ENCODE assay signal across 18 cellular contexts in the genomic region with DNA sequence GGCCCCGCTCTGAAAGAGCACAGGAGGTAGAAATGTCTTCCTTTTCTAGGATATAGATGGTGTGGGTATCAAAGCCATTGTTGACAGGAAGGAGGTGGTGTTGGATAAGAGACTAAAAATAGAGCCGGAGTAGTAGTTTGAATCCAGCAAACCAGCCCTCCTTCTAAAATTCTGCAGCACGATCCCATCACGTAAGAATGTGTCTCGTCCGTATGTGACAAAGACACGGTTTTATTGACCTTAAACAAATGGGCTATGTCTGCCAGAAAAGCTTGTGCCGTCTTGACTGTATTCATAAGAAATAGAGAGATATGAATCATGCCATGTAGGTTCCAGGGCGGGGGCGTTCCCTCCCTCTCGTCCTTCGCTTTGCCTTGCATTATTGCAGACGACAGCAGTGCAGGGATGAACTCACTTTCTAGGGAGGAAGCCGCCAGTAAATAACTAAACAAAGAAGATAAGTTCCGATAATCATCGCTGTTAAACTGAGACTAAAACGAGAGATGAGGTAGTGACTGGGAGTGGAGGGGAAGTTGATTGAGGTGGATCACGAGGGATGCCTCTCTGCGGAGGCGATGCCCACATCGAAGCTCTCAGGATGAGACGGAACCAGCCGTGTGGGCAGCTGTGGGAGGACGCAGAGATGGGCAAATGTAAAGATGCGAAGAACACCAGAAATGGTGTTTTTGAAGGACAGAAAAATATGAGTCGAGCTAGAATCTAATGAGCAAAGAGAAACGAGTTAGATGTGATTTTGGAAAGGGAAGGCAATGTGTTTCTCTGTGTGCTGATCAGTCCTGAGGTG. TPM values are rescaled to one million over a fixed set of nuclear protein-coding genes. Genes with fewer than 3 reads are reported as not detected.
A peak's percentile ranks its signal among the peaks of the same experiment; 100 is the strongest.
DNase-seq lines count a peak whose midpoint lies in the region; ATAC-seq and TF ChIP-seq lines count a peak whose summit lies in the region.
"Had no signal": no experiment of that assay in that cellular context is flagged by ENCODE, and none has a peak within 500 bp of the region (broad histone marks: within the 10 kb centered on the region; RNA-seq: fewer than 3 reads in every experiment).

No MANE protein-coding gene starts in this region.

- no peaks in the 10 kb centered on the region for H3K27me3 Mint-ChIP-seq in natural killer cell (ENCODE audit: low read depth in 2 of 2)
- H3K27me3 Mint-ChIP-seq: activated CD8-positive, alpha-beta memory T cell treated with anti-CD3 and anti-CD28 coated beads, Interleukin-2, amount 10 ng/mL, durations not matched to agents 7 days and 5 days; CD8-positive, alpha-beta memory T cell had no signal

- ATAC-seq in PC-3 = peak; percentile 20; the same call in 1 of the 2 replicates
- ATAC-seq in natural killer cell = no peak
- ATAC-seq: activated CD8-positive, alpha-beta memory T cell treated with anti-CD3 and anti-CD28 coated beads, Interleukin-2, amount 10 ng/mL, durations not matched to agents 7 days and 5 days had no signal

- H3K27ac ChIP-seq in PC-3 (ENCODE audit: low read length) = no peak overlapping the region
- H3K27ac ChIP-seq in coronary artery = no peak overlapping the region
- no peak overlapping the region for H3K27ac ChIP-seq in suprapubic skin
- H3K27ac ChIP-seq: colonic mucosa, KMS-11, SJCRH30, skin epidermis had no signal

- no peaks in the 10 kb centered on the region for H3K36me3 ChIP-seq in PC-3 (ENCODE audit: low read depth, low read length)
- no peaks in the 10 kb centered on the region for H3K36me3 ChIP-seq in suprapubic skin
- H3K36me3 ChIP-seq: colonic mucosa, SJCRH30 had no signal

- H3K4me2 ChIP-seq in PC-3 (ENCODE audit: low read length) = no peak overlapping the region
- H3K4me2 ChIP-seq: KMS-11 had no signal

- no peak overlapping the region for H3K9ac ChIP-seq in PC-3 (ENCODE audit: low read length)
- H3K9ac ChIP-seq: KMS-11 had no signal

- H3K9me3 Mint-ChIP-seq in natural killer cell = peaks cover 6 to 19% of the 10 kb centered on the region in 2 donors

- H3K27me3 ChIP-seq in PC-3 (ENCODE audit: low read length) (0 out of 2 replicates have a peak, but pooled peaks cover 5% of the 10 kb centered on the region), suprapubic skin (no peaks in the 10 kb centered on the region)
- H3K27me3 ChIP-seq: colonic mucosa, SJCRH30 had no signal

- no peaks in the 10 kb centered on the region for H3K79me2 ChIP-seq in PC-3 (ENCODE audit: low read length)

- H4K20me1 ChIP-seq in PC-3 (ENCODE audit: low read length) = no peaks in the 10 kb centered on the region

- H3K9me3 ChIP-seq in PC-3 (ENCODE audit: low read length) (no peaks in the 10 kb centered on the region), suprapubic skin (no peaks in the 10 kb centered on the region)
- H3K9me3 ChIP-seq: colonic mucosa, SJCRH30 had no signal

- TF ChIP-seq EP300 in suprapubic skin (IDR thresholded peaks at IDR 0.05) = no peak

- POLR2A ChIA-PET in PC-3 (lab: Charles Lee; ENCODE audit: unreplicated experiment) = no interaction called here

- no TSS peak for BruUV-seq in PC-3 (replicated peaks; lab: Mats Ljungman, UMichigan)

- H3K4me1 ChIP-seq in PC-3 (ENCODE audit: insufficient read depth, low read length) (no peaks in the 10 kb centered on the region), suprapubic skin (peaks cover 11% of the 10 kb centered on the region)
- H3K4me1 ChIP-seq: colonic mucosa, SJCRH30 had no signal

- WGBS in suprapubic skin = 46% methylated on average over 27 of the region's 27 CpGs

- H3K4me3 ChIP-seq in PC-3 (ENCODE audit: low read length) (no peak overlapping the region), coronary artery (peak overlapping the region; percentile 35), suprapubic skin (peak overlapping the region; percentile 3)
- H3K4me3 ChIP-seq: colonic mucosa, SJCRH30, skin epidermis had no signal

- H3K27ac Mint-ChIP-seq in natural killer cell = no peak overlapping the region
- H3K27ac Mint-ChIP-seq: activated CD8-positive, alpha-beta memory T cell treated with anti-CD3 and anti-CD28 coated beads, Interleukin-2, amount 10 ng/mL, durations not matched to agents 7 days and 5 days; activated naive CD8-positive, alpha-beta T cell; CD8-positive, alpha-beta memory T cell had no signal

- TF ChIP-seq CTCF in PC-3 (conservative IDR thresholded peaks at IDR 0.05; ENCODE audit: low read depth, low read length) (no peak), coronary artery (IDR thresholded peaks at IDR 0.05) (no peak), suprapubic skin (IDR thresholded peaks at IDR 0.05) (no peak), natural killer cell (IDR thresholded peaks at IDR 0.05) (no peak)

- no peaks in the 10 kb centered on the region for H3K36me3 Mint-ChIP-seq in natural killer cell
- H3K36me3 Mint-ChIP-seq: activated CD8-positive, alpha-beta memory T cell treated with anti-CD3 and anti-CD28 coated beads, Interleukin-2, amount 10 ng/mL, durations not matched to agents 7 days and 5 days; activated naive CD8-positive, alpha-beta T cell; CD8-positive, alpha-beta memory T cell had no signal

- intact Hi-C loops in PC-3 (cut with micrococcal nuclease) = no loop called here
- intact Hi-C loops in natural killer cell (cut with micrococcal nuclease) = no loop called here

- no peaks in the 10 kb centered on the region for H3K4me1 Mint-ChIP-seq in natural killer cell
- H3K4me1 Mint-ChIP-seq: activated CD8-positive, alpha-beta memory T cell treated with anti-CD3 and anti-CD28 coated beads, Interleukin-2, amount 10 ng/mL, durations not matched to agents 7 days and 5 days; CD8-positive, alpha-beta memory T cell had no signal

- H3F3A ChIP-seq in PC-3 (ENCODE audit: low read length, unreplicated experiment) = no peaks in the 10 kb centered on the region

- DNase-seq in PC-3 (no peak), coronary artery (ENCODE audit: low spot score) (no peak), islet precursor cell (peak; percentile 72), suprapubic skin (ENCODE audit: low spot score in 2 of 2) (no peak), natural killer cell (no peak), NCI-H510A (lab: John Stamatoyannopoulos, UW) (no peak), NK-92 (lab: John Stamatoyannopoulos, UW; ENCODE audit: unreplicated experiment) (no peak), NCI-H2171 treated with DMSO at 0.1 percent for 48 hours (lab: John Stamatoyannopoulos, UW) (no peak)
- DNase-seq: activated CD8-positive, alpha-beta memory T cell treated with anti-CD3 and anti-CD28 coated beads, Interleukin-2, amount 10 ng/mL, durations not matched to agents 7 days and 5 days; CD8-positive, alpha-beta memory T cell; colonic mucosa; NCI-H1694; NCI-H748 treated with DMSO at 0.1 percent for 48 hours; SJCRH30; substantia nigra had no signal

- H3K9me2 ChIP-seq in PC-3 (replicated peaks; ENCODE audit: low read length) = no peaks in the 10 kb centered on the region

- no peak for TF ChIP-seq POLR2A in suprapubic skin (IDR thresholded peaks at IDR 0.05)

- H2AFZ ChIP-seq in PC-3 (ENCODE audit: low read length) = no peak overlapping the region

- CTCF ChIA-PET in PC-3 (lab: Charles Lee) = no interaction called here

- no peak overlapping the region for H3K4me3 Mint-ChIP-seq in natural killer cell
- H3K4me3 Mint-ChIP-seq: activated CD8-positive, alpha-beta memory T cell treated with anti-CD3 and anti-CD28 coated beads, Interleukin-2, amount 10 ng/mL, durations not matched to agents 7 days and 5 days; activated naive CD8-positive, alpha-beta T cell; CD8-positive, alpha-beta memory T cell had no signal

RNA-seq across cellular contexts. Expression of a gene that starts 3.4 kb away (rescaled TPM):
- total RNA-seq in PC-3 (2014; rRNA removed) = 0.87 and 5.4 TPM in 2 replicates
- total RNA-seq in suprapubic skin = 1 to 10 TPM in 3 of 4 donors, under 1 TPM in 1; 0.81 to 2.9 (median 1.8) TPM
- not detected for total RNA-seq in natural killer cell
- total RNA-seq: activated CD8-positive, alpha-beta memory T cell treated with anti-CD3 and anti-CD28 coated beads, Interleukin-2, amount 10 ng/mL, durations not matched to agents 7 days and 5 days; CD8-positive, alpha-beta memory T cell had no signal
